9 cellular contexts compared by ENCODE assay signal in genomic region chr19:11674067-11674492, GRCh38.
DNase-seq lines count a peak whose midpoint lies in the region; ATAC-seq, FAIRE-seq and TF ChIP-seq lines count a peak whose summit lies in the region.
"Had no signal": no experiment of that assay in that cellular context is flagged by ENCODE, and none has a peak within 500 bp of the region (broad histone marks: within the 10 kb centered on the region; RNA-seq: fewer than 3 reads in every experiment).

No MANE protein-coding gene starts in this region.

- H3K27me3 ChIP-seq in pancreas (no peaks in the 10 kb centered on the region), adrenal gland (no peaks in the 10 kb centered on the region)

- H3K27ac ChIP-seq in pancreas (no peak overlapping the region), adrenal gland (no peak overlapping the region), RWPE1 (no peak overlapping the region)

- no peak for TF ChIP-seq CTCF in astrocyte of the cerebellum (IDR thresholded peaks at IDR 0.05; ENCODE audit: low read depth, low read length, missing control alignments)
- no peak for TF ChIP-seq CTCF in pancreas (IDR thresholded peaks at IDR 0.05)
- no peak for TF ChIP-seq CTCF in adrenal gland (IDR thresholded peaks at IDR 0.05)
- no peak for TF ChIP-seq CTCF in RWPE1 (conservative IDR thresholded peaks at IDR 0.05; ENCODE audit: low read depth)

- no peak for TF ChIP-seq POLR2A in adrenal gland (IDR thresholded peaks at IDR 0.05)

- no peaks in the 10 kb centered on the region for H3K4me1 ChIP-seq in pancreas
- H3K4me1 ChIP-seq in adrenal gland (replicated peaks in 1 of 2): peaks cover 0 to 7% of the 10 kb centered on the region in 2 donors

- WGBS in pancreas, 2 donors: 15 to 17% methylated on average over 22 to 26 of the region's 26 CpGs
- WGBS in adrenal gland, 4 donors: 6 to 30% (median 14%) methylated on average over 3 to 26 of the region's 26 CpGs

- CTCF ChIA-PET in RWPE1 (lab: Yijun Ruan, JAX): no interaction called here

- no peaks in the 10 kb centered on the region for H3K9me3 ChIP-seq in pancreas
- no peaks in the 10 kb centered on the region for H3K9me3 ChIP-seq in adrenal gland (replicated peaks in 1 of 3)

- no peak for FAIRE-seq in pancreas (lab: Jason Lieb, UNC)

- no peaks in the 10 kb centered on the region for H3K36me3 ChIP-seq in pancreas
- no peaks in the 10 kb centered on the region for H3K36me3 ChIP-seq in adrenal gland (replicated peaks in 1 of 2)

- POLR2A ChIA-PET in RWPE1 (lab: Yijun Ruan, JAX; ENCODE audit: low non-redundant PET): no interaction called here

- H3K4me3 ChIP-seq in astrocyte of the cerebellum (ENCODE audit: low read depth, low read length) (peak overlapping the region; percentile 29), iPS-11a (ENCODE audit: low read depth, low read length) (peak overlapping the region; percentile 43), pancreas (peak overlapping the region; percentile 8 to 55 (median 40)), adrenal gland (peak overlapping the region in 1 of 4 donors; percentile 10)

- in situ Hi-C loops in astrocyte of the cerebellum (cut with HindIII; ENCODE audit: low sequenced_read_pairs): no loop called here

- DNase-seq in AG20443 (ENCODE audit: low spot score) (peak; percentile 12), astrocyte of the cerebellum (ENCODE audit: low read depth) (no peak), pancreas (peak in 2 of 6 donors; percentile 56 to 58), adrenal gland (no peak), SHP77 treated with DMSO at 0.1 percent for 48 hours (lab: John Stamatoyannopoulos, UW) (no peak), RWPE1 (ENCODE audit: low spot score) (no peak)
- DNase-seq in activated naive CD4-positive, alpha-beta T cell treated with anti-CD3 and anti-CD28 coated beads, Interleukin-2, amount 50 U/mL, for 16 hours: no peak
- DNase-seq: activated T-cell treated with anti-CD3 and anti-CD28 coated beads for 4 hours had no signal

- peak; percentile 6 to 66 (median 44) for ATAC-seq in pancreas

- intact Hi-C loops in pancreas (cut with DNase I) (no loop called here), adrenal gland (cut with DNase I) (no loop called here)
